Comparison of ENCODE assay signal across 21 cellular contexts in the genomic region with DNA sequence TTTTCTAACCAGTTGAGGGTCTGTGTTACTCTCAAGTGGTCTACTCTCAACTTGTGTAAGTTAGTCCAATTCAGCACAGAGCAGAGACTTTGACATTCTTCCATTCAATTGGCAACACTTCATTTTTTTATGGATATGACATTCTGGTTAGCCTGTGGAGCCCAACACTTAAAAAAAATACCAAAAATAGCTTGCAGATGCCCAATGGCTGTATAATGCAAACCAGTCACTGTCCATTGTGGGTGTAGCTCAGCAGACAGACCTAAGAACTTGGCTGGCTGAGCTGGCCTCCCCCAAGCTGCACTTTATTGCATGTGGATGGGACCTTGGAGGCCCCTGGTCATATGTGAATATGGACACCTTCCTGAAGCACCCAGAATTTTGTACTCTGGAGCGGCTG.
DNase-seq lines count a peak whose midpoint lies in the region; ATAC-seq and TF ChIP-seq lines count a peak whose summit lies in the region.
"Had no signal": no experiment of that assay in that cellular context is flagged by ENCODE, and none has a peak within 500 bp of the region (broad histone marks: within the 10 kb centered on the region; RNA-seq: fewer than 3 reads in every experiment).

No MANE protein-coding gene starts in this region.

- H3K4me1 ChIP-seq in gastrocnemius medialis: peaks cover 55 to 61% of the 10 kb centered on the region in 2 donors
- peaks cover 0 to 6% (median 0%) of the 10 kb centered on the region in 6 donors for H3K4me1 ChIP-seq in spleen

- TF ChIP-seq POLR2A in gastrocnemius medialis (IDR thresholded peaks at IDR 0.05) (no peak), spleen (IDR thresholded peaks at IDR 0.05) (no peak)

- TF ChIP-seq CTCF in gastrocnemius medialis (IDR thresholded peaks at IDR 0.05 in 4 of 5, conservative IDR thresholded peaks at IDR 0.05 in 1 of 5): no peak
- no peak for TF ChIP-seq CTCF in spleen (IDR thresholded peaks at IDR 0.05 in 8 of 11, conservative IDR thresholded peaks at IDR 0.05 in 3 of 11)

- peak; percentile 32 for DNase-seq in AG08395 (ENCODE audit: low spot score)
- peak; percentile 23 for DNase-seq in RPMI7951 (ENCODE audit: low read depth)
- peak; percentile 26 for DNase-seq in fibroblast of gingiva (ENCODE audit: low read depth)
- no peak for DNase-seq in gastrocnemius medialis
- no peak for DNase-seq in SK-N-DZ (ENCODE audit: low spot score)
- no peak for DNase-seq in NCI-H510A (lab: John Stamatoyannopoulos, UW)
- no peak for DNase-seq in spleen
- DNase-seq: activated CD8-positive, alpha-beta memory T cell treated with anti-CD3 and anti-CD28 coated beads for 24 hours; activated naive CD8-positive, alpha-beta T cell treated with anti-CD3 and anti-CD28 coated beads, Interleukin-2, amount 10 ng/mL, durations not matched to agents 7 days and 5 days; cerebellar nuclear complex; foreskin melanocyte; left lung; MG63; NCI-H187 treated with DMSO at 0.1 percent for 48 hours; NCI-H446 treated with DMSO at 0.1 percent for 48 hours; SHP77; stimulated activated CD4-positive, alpha-beta T cell treated with anti-CD3 and anti-CD28 coated beads, Interleukin-15, amount 100 ng/mL, for 24 hours; stimulated activated naive B cell treated with anti-CD40 and anti-IgM and Interleukin-4, amounts not matched to agents 10 μg/mL and 1 μg/mL and 100 μg/mL, for 72 hours; T-helper 2 cell had no signal

- H3K36me3 ChIP-seq in gastrocnemius medialis (no peaks in the 10 kb centered on the region), spleen (peaks cover 0 to 15% (median 0%) of the 10 kb centered on the region in 6 donors)
- H3K36me3 ChIP-seq: left lung had no signal

- H3K27ac ChIP-seq in gastrocnemius medialis (peak overlapping the region; percentile 91 to 97 (median 92)), spleen (peak overlapping the region in 1 of 8 donors; percentile 11)
- H3K27ac ChIP-seq: left lung had no signal

- H3K9me3 ChIP-seq in gastrocnemius medialis: no peaks in the 10 kb centered on the region
- H3K9me3 ChIP-seq in spleen: no peaks in the 10 kb centered on the region
- H3K9me3 ChIP-seq: left lung, MG63 had no signal

- in situ Hi-C loops in gastrocnemius medialis (cut with MboI; ENCODE audit: low sequenced_read_pairs in 4 of 4): no loop called here

- H3K4me3 ChIP-seq in gastrocnemius medialis: no peak overlapping the region
- H3K4me3 ChIP-seq in spleen: no peak overlapping the region
- H3K4me3 ChIP-seq: left lung, MG63 had no signal

- H3K27me3 ChIP-seq in gastrocnemius medialis: no peaks in the 10 kb centered on the region
- no peaks in the 10 kb centered on the region for H3K27me3 ChIP-seq in spleen (replicated peaks in 1 of 7)
- H3K27me3 ChIP-seq: left lung, MG63 had no signal

- intact Hi-C loops in gastrocnemius medialis (cut with DNase I; ENCODE audit: low total_unique reads): loop anchor here (2.0 kb wide), 1 partner anchor 48 kb away; no protein-coding TSS in a partner anchor
- intact Hi-C loops in spleen (cut with DNase I; ENCODE audit: low total_unique reads): no loop called here

- 83 to 100% (median 89%) methylated on average over 1 of the region's 1 CpG for WGBS in spleen, 5 donors

- ATAC-seq in gastrocnemius medialis (no peak), HG02852 (IDR thresholded peaks at IDR 0.05; ENCODE audit: unreplicated experiment) (no peak)
- ATAC-seq: left lung; stimulated activated naive B cell treated with anti-CD40 and anti-IgM and Interleukin-4, amounts not matched to agents 10 μg/mL and 1 μg/mL and 100 μg/mL, for 72 hours; WTC11 had no signal

Comparison
In these comparisons a context has a peak if more than half of its experiments do, and no peak if none do; other contexts are left out.
1. DNase-seq: peak in AG08395 (single experiment), RPMI7951 (single experiment) and fibroblast of gingiva (single experiment); none in gastrocnemius medialis (0 of 2), SK-N-DZ (single experiment), NCI-H510A (single experiment) and spleen (single experiment).